ENCODE assay signal across 1 cellular context in the genomic region with DNA sequence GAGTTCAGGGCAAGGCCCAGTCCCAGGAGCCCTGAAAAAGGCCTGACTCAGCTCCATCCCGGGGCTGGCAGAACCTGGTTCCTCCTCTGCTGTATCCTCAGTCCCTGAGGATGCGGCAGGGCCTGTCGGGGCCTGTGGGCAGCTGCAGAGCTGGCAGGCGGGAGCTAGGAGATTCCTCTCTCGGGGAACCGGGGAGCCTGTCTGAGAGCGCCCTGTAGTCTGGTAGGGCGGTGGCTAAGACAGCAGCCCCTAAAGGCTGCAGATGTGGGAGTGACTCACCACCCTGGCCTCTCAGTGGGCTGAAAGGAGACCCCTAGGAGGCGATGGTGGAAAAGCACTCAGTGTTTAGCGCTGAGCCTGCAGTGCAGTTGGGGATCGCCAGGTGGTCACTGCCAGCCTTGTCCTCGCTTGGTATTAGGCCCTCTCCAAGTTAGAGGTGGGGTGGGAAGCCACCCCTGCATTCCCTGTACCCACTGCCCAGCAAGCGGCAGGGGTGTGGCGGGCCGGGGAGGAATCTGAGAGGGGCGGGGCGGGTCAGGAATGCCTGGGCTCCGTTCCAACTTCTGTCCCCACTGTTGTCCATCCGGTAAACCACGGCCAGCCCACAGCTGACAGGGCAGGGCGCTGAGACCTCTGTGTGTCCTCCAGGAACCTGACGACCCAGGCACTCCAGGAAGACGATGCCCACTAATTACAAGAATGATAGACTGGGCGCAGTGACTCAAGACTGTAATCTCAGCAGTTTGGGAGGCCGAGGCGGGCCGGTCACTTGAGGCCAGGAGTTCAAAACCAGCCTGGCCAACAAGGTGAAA.
TF ChIP-seq lines count a peak whose summit lies in the region.

No MANE protein-coding gene starts in this region.

TF ChIP-seq in GM23338, 12 proteins besides CTCF, POLR2A, EP300 and RAD21:
- TF ChIP-seq, protein P1, sequence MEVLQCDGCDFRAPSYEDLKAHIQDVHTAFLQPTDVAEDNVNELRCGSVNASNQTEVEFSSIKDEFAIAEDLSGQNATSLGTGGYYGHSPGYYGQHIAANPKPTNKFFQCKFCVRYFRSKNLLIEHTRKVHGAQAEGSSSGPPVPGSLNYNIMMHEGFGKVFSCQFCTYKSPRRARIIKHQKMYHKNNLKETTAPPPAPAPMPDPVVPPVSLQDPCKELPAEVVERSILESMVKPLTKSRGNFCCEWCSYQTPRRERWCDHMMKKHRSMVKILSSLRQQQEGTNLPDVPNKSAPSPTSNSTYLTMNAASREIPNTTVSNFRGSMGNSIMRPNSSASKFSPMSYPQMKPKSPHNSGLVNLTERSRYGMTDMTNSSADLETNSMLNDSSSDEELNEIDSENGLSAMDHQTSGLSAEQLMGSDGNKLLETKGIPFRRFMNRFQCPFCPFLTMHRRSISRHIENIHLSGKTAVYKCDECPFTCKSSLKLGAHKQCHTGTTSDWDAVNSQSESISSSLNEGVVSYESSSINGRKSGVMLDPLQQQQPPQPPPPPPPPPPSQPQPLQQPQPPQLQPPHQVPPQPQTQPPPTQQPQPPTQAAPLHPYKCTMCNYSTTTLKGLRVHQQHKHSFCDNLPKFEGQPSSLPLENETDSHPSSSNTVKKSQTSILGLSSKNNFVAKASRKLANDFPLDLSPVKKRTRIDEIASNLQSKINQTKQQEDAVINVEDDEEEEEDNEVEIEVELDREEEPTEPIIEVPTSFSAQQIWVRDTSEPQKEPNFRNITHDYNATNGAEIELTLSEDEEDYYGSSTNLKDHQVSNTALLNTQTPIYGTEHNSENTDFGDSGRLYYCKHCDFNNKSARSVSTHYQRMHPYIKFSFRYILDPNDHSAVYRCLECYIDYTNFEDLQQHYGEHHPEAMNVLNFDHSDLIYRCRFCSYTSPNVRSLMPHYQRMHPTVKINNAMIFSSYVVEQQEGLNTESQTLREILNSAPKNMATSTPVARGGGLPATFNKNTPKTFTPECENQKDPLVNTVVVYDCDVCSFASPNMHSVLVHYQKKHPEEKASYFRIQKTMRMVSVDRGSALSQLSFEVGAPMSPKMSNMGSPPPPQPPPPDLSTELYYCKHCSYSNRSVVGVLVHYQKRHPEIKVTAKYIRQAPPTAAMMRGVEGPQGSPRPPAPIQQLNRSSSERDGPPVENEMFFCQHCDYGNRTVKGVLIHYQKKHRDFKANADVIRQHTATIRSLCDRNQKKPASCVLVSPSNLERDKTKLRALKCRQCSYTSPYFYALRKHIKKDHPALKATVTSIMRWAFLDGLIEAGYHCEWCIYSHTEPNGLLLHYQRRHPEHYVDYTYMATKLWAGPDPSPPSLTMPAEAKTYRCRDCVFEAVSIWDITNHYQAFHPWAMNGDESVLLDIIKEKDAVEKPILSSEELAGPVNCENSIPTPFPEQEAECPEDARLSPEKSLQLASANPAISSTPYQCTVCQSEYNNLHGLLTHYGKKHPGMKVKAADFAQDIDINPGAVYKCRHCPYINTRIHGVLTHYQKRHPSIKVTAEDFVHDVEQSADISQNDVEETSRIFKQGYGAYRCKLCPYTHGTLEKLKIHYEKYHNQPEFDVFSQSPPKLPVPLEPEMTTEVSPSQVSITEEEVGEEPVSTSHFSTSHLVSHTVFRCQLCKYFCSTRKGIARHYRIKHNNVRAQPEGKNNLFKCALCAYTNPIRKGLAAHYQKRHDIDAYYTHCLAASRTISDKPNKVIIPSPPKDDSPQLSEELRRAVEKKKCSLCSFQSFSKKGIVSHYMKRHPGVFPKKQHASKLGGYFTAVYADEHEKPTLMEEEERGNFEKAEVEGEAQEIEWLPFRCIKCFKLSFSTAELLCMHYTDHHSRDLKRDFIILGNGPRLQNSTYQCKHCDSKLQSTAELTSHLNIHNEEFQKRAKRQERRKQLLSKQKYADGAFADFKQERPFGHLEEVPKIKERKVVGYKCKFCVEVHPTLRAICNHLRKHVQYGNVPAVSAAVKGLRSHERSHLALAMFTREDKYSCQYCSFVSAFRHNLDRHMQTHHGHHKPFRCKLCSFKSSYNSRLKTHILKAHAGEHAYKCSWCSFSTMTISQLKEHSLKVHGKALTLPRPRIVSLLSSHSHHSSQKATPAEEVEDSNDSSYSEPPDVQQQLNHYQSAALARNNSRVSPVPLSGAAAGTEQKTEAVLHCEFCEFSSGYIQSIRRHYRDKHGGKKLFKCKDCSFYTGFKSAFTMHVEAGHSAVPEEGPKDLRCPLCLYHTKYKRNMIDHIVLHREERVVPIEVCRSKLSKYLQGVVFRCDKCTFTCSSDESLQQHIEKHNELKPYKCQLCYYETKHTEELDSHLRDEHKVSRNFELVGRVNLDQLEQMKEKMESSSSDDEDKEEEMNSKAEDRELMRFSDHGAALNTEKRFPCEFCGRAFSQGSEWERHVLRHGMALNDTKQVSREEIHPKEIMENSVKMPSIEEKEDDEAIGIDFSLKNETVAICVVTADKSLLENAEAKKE (CRISPR knock-in tag; IDR thresholded peaks at IDR 0.05): no peak
- no peak for TF ChIP-seq CREB1 (CRISPR knock-in tag; IDR thresholded peaks at IDR 0.05; ENCODE audit: low read depth)
- no peak for TF ChIP-seq POLR2AphosphoS5 (IDR thresholded peaks at IDR 0.05; ENCODE audit: low read depth)
- TF ChIP-seq STAT1 (IDR thresholded peaks at IDR 0.05; ENCODE audit: unreplicated experiment): no peak
- TF ChIP-seq, protein P2, sequence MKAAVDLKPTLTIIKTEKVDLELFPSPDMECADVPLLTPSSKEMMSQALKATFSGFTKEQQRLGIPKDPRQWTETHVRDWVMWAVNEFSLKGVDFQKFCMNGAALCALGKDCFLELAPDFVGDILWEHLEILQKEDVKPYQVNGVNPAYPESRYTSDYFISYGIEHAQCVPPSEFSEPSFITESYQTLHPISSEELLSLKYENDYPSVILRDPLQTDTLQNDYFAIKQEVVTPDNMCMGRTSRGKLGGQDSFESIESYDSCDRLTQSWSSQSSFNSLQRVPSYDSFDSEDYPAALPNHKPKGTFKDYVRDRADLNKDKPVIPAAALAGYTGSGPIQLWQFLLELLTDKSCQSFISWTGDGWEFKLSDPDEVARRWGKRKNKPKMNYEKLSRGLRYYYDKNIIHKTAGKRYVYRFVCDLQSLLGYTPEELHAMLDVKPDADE (IDR thresholded peaks at IDR 0.05): no peak
- no peak for TF ChIP-seq ZNF114 (CRISPR knock-in tag; IDR thresholded peaks at IDR 0.05)
- no peak for TF ChIP-seq JUNB (IDR thresholded peaks at IDR 0.05; ENCODE audit: unreplicated experiment)
- TF ChIP-seq, protein P3, sequence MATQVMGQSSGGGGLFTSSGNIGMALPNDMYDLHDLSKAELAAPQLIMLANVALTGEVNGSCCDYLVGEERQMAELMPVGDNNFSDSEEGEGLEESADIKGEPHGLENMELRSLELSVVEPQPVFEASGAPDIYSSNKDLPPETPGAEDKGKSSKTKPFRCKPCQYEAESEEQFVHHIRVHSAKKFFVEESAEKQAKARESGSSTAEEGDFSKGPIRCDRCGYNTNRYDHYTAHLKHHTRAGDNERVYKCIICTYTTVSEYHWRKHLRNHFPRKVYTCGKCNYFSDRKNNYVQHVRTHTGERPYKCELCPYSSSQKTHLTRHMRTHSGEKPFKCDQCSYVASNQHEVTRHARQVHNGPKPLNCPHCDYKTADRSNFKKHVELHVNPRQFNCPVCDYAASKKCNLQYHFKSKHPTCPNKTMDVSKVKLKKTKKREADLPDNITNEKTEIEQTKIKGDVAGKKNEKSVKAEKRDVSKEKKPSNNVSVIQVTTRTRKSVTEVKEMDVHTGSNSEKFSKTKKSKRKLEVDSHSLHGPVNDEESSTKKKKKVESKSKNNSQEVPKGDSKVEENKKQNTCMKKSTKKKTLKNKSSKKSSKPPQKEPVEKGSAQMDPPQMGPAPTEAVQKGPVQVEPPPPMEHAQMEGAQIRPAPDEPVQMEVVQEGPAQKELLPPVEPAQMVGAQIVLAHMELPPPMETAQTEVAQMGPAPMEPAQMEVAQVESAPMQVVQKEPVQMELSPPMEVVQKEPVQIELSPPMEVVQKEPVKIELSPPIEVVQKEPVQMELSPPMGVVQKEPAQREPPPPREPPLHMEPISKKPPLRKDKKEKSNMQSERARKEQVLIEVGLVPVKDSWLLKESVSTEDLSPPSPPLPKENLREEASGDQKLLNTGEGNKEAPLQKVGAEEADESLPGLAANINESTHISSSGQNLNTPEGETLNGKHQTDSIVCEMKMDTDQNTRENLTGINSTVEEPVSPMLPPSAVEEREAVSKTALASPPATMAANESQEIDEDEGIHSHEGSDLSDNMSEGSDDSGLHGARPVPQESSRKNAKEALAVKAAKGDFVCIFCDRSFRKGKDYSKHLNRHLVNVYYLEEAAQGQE (IDR thresholded peaks at IDR 0.05; ENCODE audit: unreplicated experiment): no peak
- no peak for TF ChIP-seq EZH2 (IDR thresholded peaks at IDR 0.05; ENCODE audit: low read depth, unreplicated experiment)
- TF ChIP-seq EZH2phosphoT487 (IDR thresholded peaks at IDR 0.05; ENCODE audit: unreplicated experiment): no peak
- no peak for TF ChIP-seq NANOG (IDR thresholded peaks at IDR 0.05; ENCODE audit: borderline replicate concordance)
- no peak for TF ChIP-seq ZNF331 (CRISPR knock-in tag; IDR thresholded peaks at IDR 0.05; ENCODE audit: low read depth)
